Comparison of ENCODE assay signal across 8 cellular contexts in the genomic region with DNA sequence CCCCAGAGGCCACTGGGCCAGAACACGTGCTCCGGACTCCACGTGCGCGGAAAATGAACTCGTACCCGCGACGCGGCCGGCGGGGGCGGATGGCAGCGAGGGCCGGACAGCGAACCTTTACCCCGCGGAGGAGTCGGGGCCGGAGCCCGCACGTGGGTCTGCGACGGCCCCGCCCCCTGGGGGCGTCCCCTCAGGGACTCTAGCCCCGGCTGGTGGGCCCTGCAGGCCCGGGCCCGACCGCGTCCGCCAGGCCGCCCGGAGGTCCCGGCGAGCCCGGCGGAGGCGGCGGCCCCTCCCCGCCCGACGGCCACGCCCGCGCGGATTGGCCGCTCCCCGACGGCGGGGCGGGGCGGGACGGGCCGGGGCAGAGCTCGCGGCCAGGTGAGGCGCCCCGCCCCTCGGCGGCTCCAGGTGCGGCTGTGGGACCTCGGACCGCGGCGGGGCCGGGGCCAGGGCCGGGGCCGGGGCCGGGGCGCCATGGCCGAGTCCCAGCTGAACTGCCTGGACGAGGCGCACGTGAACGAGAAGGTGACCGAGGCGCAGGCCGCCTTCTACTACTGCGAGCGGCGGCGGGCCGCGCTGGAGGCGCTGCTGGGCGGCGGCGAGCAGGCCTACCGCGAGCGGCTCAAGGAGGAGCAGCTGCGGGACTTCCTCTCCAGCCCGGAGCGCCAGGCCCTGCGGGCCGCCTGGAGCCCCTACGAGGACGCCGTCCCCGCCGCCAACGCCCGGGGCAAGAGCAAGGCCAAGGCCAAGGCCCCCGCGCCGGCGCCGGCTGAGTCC.
DNase-seq lines count a peak whose midpoint lies in the region; ATAC-seq and TF ChIP-seq lines count a peak whose summit lies in the region.

FAM83F (plus strand) TSS at position 389 of the 780 bp plus-strand sequence; CDS start at position 478, 89 bp downstream.

- H3K9me3 Mint-ChIP-seq in T-helper 2 cell treated with Interferon-gamma antibody and Interleukin-4, amounts not matched to agents 5 μg/mL and 100 μg/mL, for 36 hours: no peaks in the 10 kb centered on the region
- peaks cover 5% of the 10 kb centered on the region for H3K9me3 Mint-ChIP-seq in nephron

- H3K36me3 ChIP-seq in effector memory CD4-positive, alpha-beta T cell (ENCODE audit: control insufficient read depth, insufficient read depth, low read length): no peaks in the 10 kb centered on the region

- DNase-seq in GM10248 (ENCODE audit: extremely low spot score) (peak; percentile 58), HEK293T (ENCODE audit: extremely low spot score) (no peak), SHP77 treated with DMSO at 0.1 percent for 48 hours (lab: John Stamatoyannopoulos, UW) (no peak)
- DNase-seq in T-helper 2 cell treated with Interferon-gamma antibody and Interleukin-4, amounts not matched to agents 5 μg/mL and 100 μg/mL, for 36 hours (ENCODE audit: low spot score): peak; percentile 36
- DNase-seq in effector memory CD4-positive, alpha-beta T cell: peak in 1 of 3 donors; percentile 24
- no peak for DNase-seq in NK-92 treated with Interleukin-12 subunit alpha and Interleukin-12 subunit beta, amount 100 ng/mL, for 24 hours (lab: John Stamatoyannopoulos, UW)

- H3K4me1 Mint-ChIP-seq in T-helper 2 cell treated with Interferon-gamma antibody and Interleukin-4, amounts not matched to agents 5 μg/mL and 100 μg/mL, for 36 hours (ENCODE audit: low read depth): peaks cover 6% of the 10 kb centered on the region
- H3K4me1 Mint-ChIP-seq in nephron: peaks cover 43% of the 10 kb centered on the region

- CTCF ChIA-PET in GM10248 (lab: Yijun Ruan, JAX): interaction anchor here (0.8 to 1.8 kb wide), 2 partner anchors 25 to 30 kb away, joined by 3 to 7 read pairs; no protein-coding TSS in a partner anchor
- CTCF ChIA-PET in HEK293T (lab: Yijun Ruan, JAX): no interaction called here

- no peak within 1 kb of the TSS for H3K27ac ChIP-seq in effector memory CD4-positive, alpha-beta T cell (ENCODE audit: insufficient read depth, low read length, poor library complexity, severe bottlenecking)

- TF ChIP-seq CTCF in GM10248 (IDR thresholded peaks at IDR 0.05; ENCODE audit: control extremely low read depth, extremely low read depth, low read depth, missing control alignments) (no peak), nephron (IDR thresholded peaks at IDR 0.05; ENCODE audit: unreplicated experiment in 3 of 3) (no peak)

- ATAC-seq in GM19467 (IDR thresholded peaks at IDR 0.05; ENCODE audit: unreplicated experiment): no peak

- peak within 1 kb of the TSS; percentile 32 for H3K4me3 ChIP-seq in effector memory CD4-positive, alpha-beta T cell (ENCODE audit: insufficient read depth, low read depth, low read length, poor library complexity, severe bottlenecking)

- no peak within 1 kb of the TSS for H3K27ac Mint-ChIP-seq in T-helper 2 cell treated with Interferon-gamma antibody and Interleukin-4, amounts not matched to agents 5 μg/mL and 100 μg/mL, for 36 hours
- H3K27ac Mint-ChIP-seq in nephron: no peak within 1 kb of the TSS

- H3K4me3 Mint-ChIP-seq in T-helper 2 cell treated with Interferon-gamma antibody and Interleukin-4, amounts not matched to agents 5 μg/mL and 100 μg/mL, for 36 hours: peak within 1 kb of the TSS; percentile 42
- peak within 1 kb of the TSS; percentile 19 to 23 (median 20) for H3K4me3 Mint-ChIP-seq in nephron

- H3K9me3 ChIP-seq in effector memory CD4-positive, alpha-beta T cell (ENCODE audit: control insufficient read depth, low read length): no peaks in the 10 kb centered on the region

- peaks cover 38% of the 10 kb centered on the region for H3K27me3 Mint-ChIP-seq in T-helper 2 cell treated with Interferon-gamma antibody and Interleukin-4, amounts not matched to agents 5 μg/mL and 100 μg/mL, for 36 hours (ENCODE audit: low read depth)
- H3K27me3 Mint-ChIP-seq in nephron (ENCODE audit: low read depth): peaks cover 79% of the 10 kb centered on the region

- H3K36me3 Mint-ChIP-seq in T-helper 2 cell treated with Interferon-gamma antibody and Interleukin-4, amounts not matched to agents 5 μg/mL and 100 μg/mL, for 36 hours (ENCODE audit: low read depth): peaks cover 1% of the 10 kb centered on the region
- no peaks in the 10 kb centered on the region for H3K36me3 Mint-ChIP-seq in nephron (ENCODE audit: low read depth)

- peaks cover 10% of the 10 kb centered on the region for H3K27me3 ChIP-seq in effector memory CD4-positive, alpha-beta T cell (replicated peaks; ENCODE audit: control insufficient read depth, insufficient read depth, low read length, poor library complexity, severe bottlenecking)

- POLR2A ChIA-PET in GM10248 (lab: Yijun Ruan, JAX) (no interaction called here), HEK293T (lab: Yijun Ruan, JAX) (interaction anchor here (1.0 kb wide), 1 partner anchor 475 kb away, joined by 3 read pairs; no protein-coding TSS in a partner anchor)

- H3K4me1 ChIP-seq in effector memory CD4-positive, alpha-beta T cell (ENCODE audit: control insufficient read depth, insufficient read depth, low read length, poor library complexity, severe bottlenecking): peaks cover 12% of the 10 kb centered on the region

TF ChIP-seq in HEK293T, 16 proteins besides CTCF, POLR2A, EP300 and RAD21:
- TF ChIP-seq LEF1 (IDR thresholded peaks at IDR 0.05; ENCODE audit: borderline replicate concordance) (no peak), ZNF384 (IDR thresholded peaks at IDR 0.05) (no peak), ARNT (IDR thresholded peaks at IDR 0.05) (no peak), SUZ12 (IDR thresholded peaks at IDR 0.05) (no peak), FOXA1 (IDR thresholded peaks at IDR 0.05) (no peak), CTBP1 (IDR thresholded peaks at IDR 0.05; ENCODE audit: borderline replicate concordance) (no peak), SP1 (IDR thresholded peaks at IDR 0.05) (no peak), ELF4 (IDR thresholded peaks at IDR 0.05) (no peak), FOXK2 (IDR thresholded peaks at IDR 0.05) (no peak), TARDBP (IDR thresholded peaks at IDR 0.05) (no peak), BHLHE40 (IDR thresholded peaks at IDR 0.05; ENCODE audit: borderline replicate concordance) (no peak), HDGF (IDR thresholded peaks at IDR 0.05; ENCODE audit: borderline replicate concordance) (no peak)

Comparison
In these comparisons a context has a peak if more than half of its experiments do, and no peak if none do; other contexts are left out.
1. DNase-seq: peak in GM10248 (single experiment) and T-helper 2 cell treated with Interferon-gamma antibody and Interleukin-4, amounts not matched to agents 5 μg/mL and 100 μg/mL, for 36 hours (single experiment); none in HEK293T (single experiment), SHP77 treated with DMSO at 0.1 percent for 48 hours (single experiment) and NK-92 treated with Interleukin-12 subunit alpha and Interleukin-12 subunit beta, amount 100 ng/mL, for 24 hours (single experiment).